14 cellular contexts compared by ENCODE assay signal in genomic region chr3:161266731-161267150, GRCh38. TPM values are rescaled to one million over a fixed set of nuclear protein-coding genes. Genes with fewer than 3 reads are reported as not detected.
A peak's percentile ranks its signal among the peaks of the same experiment; 100 is the strongest.
DNase-seq lines count a peak whose midpoint lies in the region; ATAC-seq and TF ChIP-seq lines count a peak whose summit lies in the region.
"Had no signal": no experiment of that assay in that cellular context is flagged by ENCODE, and none has a peak within 500 bp of the region (broad histone marks: within the 10 kb centered on the region; RNA-seq: fewer than 3 reads in every experiment).

No MANE protein-coding gene starts in this region.

- CTCF ChIA-PET in AG04449 (lab: Yijun Ruan, JAX) = interaction anchor here (0.7 to 1.7 kb wide), 2 partner anchors 9 to 44 kb away, joined by 3 to 13 read pairs; no protein-coding TSS in a partner anchor

- H3K4me3 ChIP-seq in AG04449 (ENCODE audit: low read depth, low read length) (no peak overlapping the region), SJSA1 (no peak overlapping the region), foreskin fibroblast (ENCODE audit: low read depth in 1 of 2, low read length in 2 of 2) (no peak overlapping the region)
- H3K4me3 ChIP-seq: Peyer's patch had no signal

- H3K4me3 Mint-ChIP-seq in HFFc6 = peak overlapping the region; percentile 37; the same call in 1 of the 2 replicates
- H3K4me3 Mint-ChIP-seq: activated CD4-positive, alpha-beta memory T cell treated with anti-CD3 and anti-CD28 coated beads, Interleukin-2, amount 10 ng/mL, durations not matched to agents 7 days and 5 days; CD8-positive, alpha-beta T cell had no signal

- H3K4me1 Mint-ChIP-seq in HFFc6 (ENCODE audit: low read depth) = peaks cover 61% of the 10 kb centered on the region
- H3K4me1 Mint-ChIP-seq: activated CD4-positive, alpha-beta memory T cell treated with anti-CD3 and anti-CD28 coated beads, Interleukin-2, amount 10 ng/mL, durations not matched to agents 7 days and 5 days had no signal

- H3K9me3 ChIP-seq in SJSA1 (replicated peaks) = peaks cover 5% of the 10 kb centered on the region; the same call in 1 of the 2 replicates

- peaks cover 20% of the 10 kb centered on the region for H3K9me3 Mint-ChIP-seq in HFFc6
- H3K9me3 Mint-ChIP-seq: activated CD4-positive, alpha-beta memory T cell treated with anti-CD3 and anti-CD28 coated beads, Interleukin-2, amount 10 ng/mL, durations not matched to agents 7 days and 5 days had no signal

- POLR2A ChIA-PET in AG04449 (lab: Yijun Ruan, JAX) = no interaction called here

- H3K27me3 Mint-ChIP-seq in HFFc6 (ENCODE audit: insufficient read depth) = no peaks in the 10 kb centered on the region
- H3K27me3 Mint-ChIP-seq: activated CD4-positive, alpha-beta memory T cell treated with anti-CD3 and anti-CD28 coated beads, Interleukin-2, amount 10 ng/mL, durations not matched to agents 7 days and 5 days had no signal

- peak overlapping the region; percentile 79 for H3K27ac Mint-ChIP-seq in HFFc6
- H3K27ac Mint-ChIP-seq: activated CD4-positive, alpha-beta memory T cell treated with anti-CD3 and anti-CD28 coated beads, Interleukin-2, amount 10 ng/mL, durations not matched to agents 7 days and 5 days; CD8-positive, alpha-beta T cell had no signal

- H3K36me3 ChIP-seq in SJSA1 = peaks cover 12% of the 10 kb centered on the region
- H3K36me3 ChIP-seq: Peyer's patch had no signal

- ATAC-seq in HG02870 (IDR thresholded peaks at IDR 0.05; ENCODE audit: unreplicated experiment) (no peak), GM21528 (IDR thresholded peaks at IDR 0.05; ENCODE audit: low FRiP score, unreplicated experiment) (no peak)
- ATAC-seq in stimulated activated naive CD8-positive, alpha-beta T cell treated with anti-CD3 and anti-CD28 coated beads, Interleukin-15, Interleukin-2, amounts not matched to agents 100 U/mL and 50 U/mL, for 24 hours = no peak
- ATAC-seq: CD8-positive, alpha-beta T cell had no signal

- DNase-seq in AG04449 (ENCODE audit: low read depth, low spot score) (peak; percentile 49), HFFc6 (peak; percentile 76), SJSA1 (ENCODE audit: low read depth in 1 of 2, low spot score in 2 of 2) (peak in 1 of 2 experiments; percentile 73), foreskin fibroblast (peak; percentile 67 to 84), activated gamma-delta T cell (lab: John Stamatoyannopoulos, UW) (no peak)
- no peak for DNase-seq in stimulated activated naive CD8-positive, alpha-beta T cell treated with anti-CD3 and anti-CD28 coated beads, Interleukin-15, Interleukin-2, amounts not matched to agents 100 U/mL and 50 U/mL, for 24 hours
- DNase-seq: activated CD4-positive, alpha-beta memory T cell treated with anti-CD3 and anti-CD28 coated beads, Interleukin-2, amount 10 ng/mL, durations not matched to agents 7 days and 5 days; caudate nucleus; CD8-positive, alpha-beta T cell; GOT3; Peyer's patch had no signal

- H3K27me3 ChIP-seq in SJSA1 (replicated peaks) = no peaks in the 10 kb centered on the region
- H3K27me3 ChIP-seq: Peyer's patch had no signal

- H3K27ac ChIP-seq in SJSA1 = peak overlapping the region; percentile 83
- H3K27ac ChIP-seq: parathyroid adenoma, Peyer's patch had no signal

- TF ChIP-seq CTCF in AG04449 (IDR thresholded peaks at IDR 0.05; ENCODE audit: insufficient read depth, low read length, missing control alignments) = no peak
- no peak for TF ChIP-seq CTCF in HFFc6 (IDR thresholded peaks at IDR 0.05)
- no peak for TF ChIP-seq CTCF in foreskin fibroblast (IDR thresholded peaks at IDR 0.05; ENCODE audit: low read depth, low read length)

- H3K4me1 ChIP-seq in SJSA1 (replicated peaks) = peaks cover 35% of the 10 kb centered on the region
- H3K4me1 ChIP-seq: parathyroid adenoma had no signal

- H3K36me3 Mint-ChIP-seq in HFFc6 (ENCODE audit: low read depth) = peaks cover 50% of the 10 kb centered on the region

RNA-seq across cellular contexts. Expression of gene NMD3, which starts 45.6 kb away (rescaled TPM):
- 10 to 100 TPM; 56.8 to 72.3 (median 64.3) TPM for total RNA-seq in HFFc6 (2021; fragmentation: NEBNext Ultra II Directional; extraction: Animal tissue kit (Norgen Biotek cat#: 25700))
- 89.4 and 90.3 TPM in 2 replicates for total RNA-seq in SJSA1 (2014; rRNA removed; shearing (Covaris generic))

Comparison
In these comparisons a context has a peak if more than half of its experiments do, and no peak if none do; other contexts are left out.
1. DNase-seq: peak in AG04449 (single experiment), HFFc6 (single experiment) and foreskin fibroblast (2 of 2); none in activated gamma-delta T cell (single experiment) and stimulated activated naive CD8-positive, alpha-beta T cell treated with anti-CD3 and anti-CD28 coated beads, Interleukin-15, Interleukin-2, amounts not matched to agents 100 U/mL and 50 U/mL, for 24 hours (single experiment).